Comparison of ENCODE assay signal across 2 cellular contexts in genomic region chr10:22340362-22341189, GRCh38.
A peak's percentile ranks its signal among the peaks of the same experiment; 100 is the strongest.
TF ChIP-seq lines count a peak whose summit lies in the region.

No MANE protein-coding gene starts in this region.

TF ChIP-seq in SK-N-SH, 30 proteins besides CTCF, POLR2A, EP300 and RAD21:
- TF ChIP-seq GATA2 (CRISPR knock-in tag; IDR thresholded peaks at IDR 0.05), result no peak
- no peak for TF ChIP-seq SIN3A (IDR thresholded peaks at IDR 0.05; ENCODE audit: borderline replicate concordance, low read depth, low read length)
- TF ChIP-seq JUND (IDR thresholded peaks at IDR 0.05), result no peak
- TF ChIP-seq RCOR1 (IDR thresholded peaks at IDR 0.05; ENCODE audit: low read length), result no peak
- peak; percentile 20 for TF ChIP-seq TAF1 (IDR thresholded peaks at IDR 0.05; ENCODE audit: borderline replicate concordance, low read depth, low read length)
- no peak for TF ChIP-seq REST (IDR thresholded peaks at IDR 0.05; ENCODE audit: low read depth, low read length)
- no peak for TF ChIP-seq TEAD4 (IDR thresholded peaks at IDR 0.05; ENCODE audit: borderline replicate concordance, insufficient read depth)
- no peak for TF ChIP-seq FOXJ3 (CRISPR knock-in tag; IDR thresholded peaks at IDR 0.05)
- TF ChIP-seq POLR2AphosphoS5 (IDR thresholded peaks at IDR 0.05; ENCODE audit: low read depth, low read length), result peak; percentile 58
- 0 out of 2 replicates have a peak, but pooled peaks have one; percentile 10 for TF ChIP-seq NFIC (IDR thresholded peaks at IDR 0.05; ENCODE audit: borderline replicate concordance)
- no peak for TF ChIP-seq TCF12 (IDR thresholded peaks at IDR 0.05)
- TF ChIP-seq USF1 (IDR thresholded peaks at IDR 0.05; ENCODE audit: borderline replicate concordance, low read depth), result no peak
- TF ChIP-seq, protein P1, sequence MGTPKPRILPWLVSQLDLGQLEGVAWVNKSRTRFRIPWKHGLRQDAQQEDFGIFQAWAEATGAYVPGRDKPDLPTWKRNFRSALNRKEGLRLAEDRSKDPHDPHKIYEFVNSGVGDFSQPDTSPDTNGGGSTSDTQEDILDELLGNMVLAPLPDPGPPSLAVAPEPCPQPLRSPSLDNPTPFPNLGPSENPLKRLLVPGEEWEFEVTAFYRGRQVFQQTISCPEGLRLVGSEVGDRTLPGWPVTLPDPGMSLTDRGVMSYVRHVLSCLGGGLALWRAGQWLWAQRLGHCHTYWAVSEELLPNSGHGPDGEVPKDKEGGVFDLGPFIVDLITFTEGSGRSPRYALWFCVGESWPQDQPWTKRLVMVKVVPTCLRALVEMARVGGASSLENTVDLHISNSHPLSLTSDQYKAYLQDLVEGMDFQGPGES (IDR thresholded peaks at IDR 0.05; ENCODE audit: low read depth, low read length), result no peak
- 0 out of 2 replicates have a peak, but pooled peaks have one; percentile 10 for TF ChIP-seq GABPA (IDR thresholded peaks at IDR 0.05; ENCODE audit: low read depth)
- TF ChIP-seq MXI1 (IDR thresholded peaks at IDR 0.05; ENCODE audit: low read depth, low read length), result no peak
- TF ChIP-seq FOXM1 (IDR thresholded peaks at IDR 0.05; ENCODE audit: low read depth), result no peak
- TF ChIP-seq RFX5 (IDR thresholded peaks at IDR 0.05; ENCODE audit: low read length), result no peak
- peak; percentile 94; the same call in 1 of the 2 replicates for TF ChIP-seq NRF1 (IDR thresholded peaks at IDR 0.05; ENCODE audit: low read depth, low read length)
- no peak; the same call in 1 of the 2 replicates for TF ChIP-seq MAX (IDR thresholded peaks at IDR 0.05; ENCODE audit: low read depth)
- TF ChIP-seq FOSL2 (IDR thresholded peaks at IDR 0.05; ENCODE audit: borderline replicate concordance, low read depth), result no peak
- no peak for TF ChIP-seq PBX3 (IDR thresholded peaks at IDR 0.05)
- TF ChIP-seq YY1 (IDR thresholded peaks at IDR 0.05; ENCODE audit: low read depth), result peak; percentile 32; the same call in 1 of the 2 replicates
- no peak for TF ChIP-seq ZBTB33 (IDR thresholded peaks at IDR 0.05; ENCODE audit: borderline replicate concordance, low read depth)

TF ChIP-seq in GM12878, 131 proteins besides CTCF, POLR2A, EP300 and RAD21 (continues in another document):
- TF ChIP-seq NR2C1 (IDR thresholded peaks at IDR 0.05) (0 out of 2 replicates have a peak, but pooled peaks have one; percentile 27), ZNF24 (IDR thresholded peaks at IDR 0.05) (no peak), EGR1 (IDR thresholded peaks at IDR 0.05; ENCODE audit: borderline replicate concordance in 1 of 2, low read depth in 2 of 2, low read length in 2 of 2) (peak in 1 of 2 experiments; percentile 69; a peak in 1 of 3 replicates), FOS (IDR thresholded peaks at IDR 0.05; ENCODE audit: borderline replicate concordance, extremely low read depth, insufficient read length) (no peak), FOXK2 (IDR thresholded peaks at IDR 0.05) (no peak), TCF7 (IDR thresholded peaks at IDR 0.05; ENCODE audit: borderline replicate concordance) (no peak), EZH2 (IDR thresholded peaks at IDR 0.05; ENCODE audit: borderline replicate concordance, control insufficient read depth, low read depth, low read length) (no peak), SP1 (IDR thresholded peaks at IDR 0.05; ENCODE audit: low read depth, low read length) (no peak), LARP7 (IDR thresholded peaks at IDR 0.05) (peak; percentile 93), HDAC6 (IDR thresholded peaks at IDR 0.05; ENCODE audit: unreplicated experiment) (no peak), ESRRA (IDR thresholded peaks at IDR 0.05; ENCODE audit: low read length) (no peak), USF2 (IDR thresholded peaks at IDR 0.05; ENCODE audit: borderline replicate concordance, low read depth, low read length) (no peak), CHD4 (IDR thresholded peaks at IDR 0.05) (no peak), CBFB (IDR thresholded peaks at IDR 0.05; ENCODE audit: low read depth) (no peak), KLF5 (IDR thresholded peaks at IDR 0.05; ENCODE audit: partially characterized antibody) (no peak), SIN3A (IDR thresholded peaks at IDR 0.05; ENCODE audit: low read depth, low read length) (peak; percentile 48; the same call in 1 of the 2 replicates), ZZZ3 (IDR thresholded peaks at IDR 0.05; ENCODE audit: control insufficient read depth, insufficient read length, low read depth) (no peak), CREM (IDR thresholded peaks at IDR 0.05; ENCODE audit: low read depth) (no peak), CBX5 (IDR thresholded peaks at IDR 0.05; ENCODE audit: low read depth) (0 out of 2 replicates have a peak, but pooled peaks have one; percentile 21), RUNX3 (IDR thresholded peaks at IDR 0.05; ENCODE audit: low read length) (peak; percentile 15), ZNF384 (IDR thresholded peaks at IDR 0.05; ENCODE audit: borderline replicate concordance, low read depth, low read length) (peak; percentile 99), ZBTB33 (IDR thresholded peaks at IDR 0.05) (no peak), IRF4 (IDR thresholded peaks at IDR 0.05; ENCODE audit: low read depth, low read length) (no peak), POU2F2 (IDR thresholded peaks at IDR 0.05; ENCODE audit: borderline replicate concordance, low read depth, low read length) (no peak), NFYA (IDR thresholded peaks at IDR 0.05; ENCODE audit: borderline replicate concordance, low read depth, low read length) (no peak), CREB1 (IDR thresholded peaks at IDR 0.05; ENCODE audit: low read depth) (no peak), SMARCA5 (IDR thresholded peaks at IDR 0.05) (peak; percentile 76; the same call in 1 of the 2 replicates), TAF1 (IDR thresholded peaks at IDR 0.05; ENCODE audit: borderline replicate concordance, low read depth, low read length) (0 out of 2 replicates have a peak, but pooled peaks have one; percentile 56), BACH1 (IDR thresholded peaks at IDR 0.05; ENCODE audit: borderline replicate concordance) (0 out of 2 replicates have a peak, but pooled peaks have one; percentile 51), BCLAF1 (IDR thresholded peaks at IDR 0.05) (no peak), GATAD2B (conservative IDR thresholded peaks at IDR 0.05; ENCODE audit: low read depth) (no peak; the same call in none of the 2 replicates), SMC3 (IDR thresholded peaks at IDR 0.05; ENCODE audit: borderline replicate concordance, low read length) (no peak), ELK1 (IDR thresholded peaks at IDR 0.05; ENCODE audit: low read depth, low read length) (0 out of 2 replicates have a peak, but pooled peaks have one; percentile 31), ZNF207 (IDR thresholded peaks at IDR 0.05; ENCODE audit: borderline replicate concordance) (0 out of 2 replicates have a peak, but pooled peaks have one; percentile 51), MTA2 (IDR thresholded peaks at IDR 0.05; ENCODE audit: low read depth) (no peak), POLR2AphosphoS2 (IDR thresholded peaks at IDR 0.05; ENCODE audit: low read depth, low read length) (no peak), POLR2AphosphoS5 (IDR thresholded peaks at IDR 0.05; ENCODE audit: low read length) (peak; percentile 64), SPI1 (IDR thresholded peaks at IDR 0.05; ENCODE audit: borderline replicate concordance, insufficient read depth, low read depth, low read length) (no peak)
- TF ChIP-seq, protein P2, sequence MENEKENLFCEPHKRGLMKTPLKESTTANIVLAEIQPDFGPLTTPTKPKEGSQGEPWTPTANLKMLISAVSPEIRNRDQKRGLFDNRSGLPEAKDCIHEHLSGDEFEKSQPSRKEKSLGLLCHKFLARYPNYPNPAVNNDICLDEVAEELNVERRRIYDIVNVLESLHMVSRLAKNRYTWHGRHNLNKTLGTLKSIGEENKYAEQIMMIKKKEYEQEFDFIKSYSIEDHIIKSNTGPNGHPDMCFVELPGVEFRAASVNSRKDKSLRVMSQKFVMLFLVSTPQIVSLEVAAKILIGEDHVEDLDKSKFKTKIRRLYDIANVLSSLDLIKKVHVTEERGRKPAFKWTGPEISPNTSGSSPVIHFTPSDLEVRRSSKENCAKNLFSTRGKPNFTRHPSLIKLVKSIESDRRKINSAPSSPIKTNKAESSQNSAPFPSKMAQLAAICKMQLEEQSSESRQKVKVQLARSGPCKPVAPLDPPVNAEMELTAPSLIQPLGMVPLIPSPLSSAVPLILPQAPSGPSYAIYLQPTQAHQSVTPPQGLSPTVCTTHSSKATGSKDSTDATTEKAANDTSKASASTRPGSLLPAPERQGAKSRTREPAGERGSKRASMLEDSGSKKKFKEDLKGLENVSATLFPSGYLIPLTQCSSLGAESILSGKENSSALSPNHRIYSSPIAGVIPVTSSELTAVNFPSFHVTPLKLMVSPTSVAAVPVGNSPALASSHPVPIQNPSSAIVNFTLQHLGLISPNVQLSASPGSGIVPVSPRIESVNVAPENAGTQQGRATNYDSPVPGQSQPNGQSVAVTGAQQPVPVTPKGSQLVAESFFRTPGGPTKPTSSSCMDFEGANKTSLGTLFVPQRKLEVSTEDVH (IDR thresholded peaks at IDR 0.05; ENCODE audit: low read depth, partially characterized antibody), result no peak
- TF ChIP-seq, protein P1 (IDR thresholded peaks at IDR 0.05), result no peak
- TF ChIP-seq, protein P3, sequence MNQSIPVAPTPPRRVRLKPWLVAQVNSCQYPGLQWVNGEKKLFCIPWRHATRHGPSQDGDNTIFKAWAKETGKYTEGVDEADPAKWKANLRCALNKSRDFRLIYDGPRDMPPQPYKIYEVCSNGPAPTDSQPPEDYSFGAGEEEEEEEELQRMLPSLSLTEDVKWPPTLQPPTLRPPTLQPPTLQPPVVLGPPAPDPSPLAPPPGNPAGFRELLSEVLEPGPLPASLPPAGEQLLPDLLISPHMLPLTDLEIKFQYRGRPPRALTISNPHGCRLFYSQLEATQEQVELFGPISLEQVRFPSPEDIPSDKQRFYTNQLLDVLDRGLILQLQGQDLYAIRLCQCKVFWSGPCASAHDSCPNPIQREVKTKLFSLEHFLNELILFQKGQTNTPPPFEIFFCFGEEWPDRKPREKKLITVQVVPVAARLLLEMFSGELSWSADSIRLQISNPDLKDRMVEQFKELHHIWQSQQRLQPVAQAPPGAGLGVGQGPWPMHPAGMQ (IDR thresholded peaks at IDR 0.05; ENCODE audit: borderline replicate concordance), result no peak
